Comparison of ENCODE assay signal across 19 cellular contexts in the genomic region with DNA sequence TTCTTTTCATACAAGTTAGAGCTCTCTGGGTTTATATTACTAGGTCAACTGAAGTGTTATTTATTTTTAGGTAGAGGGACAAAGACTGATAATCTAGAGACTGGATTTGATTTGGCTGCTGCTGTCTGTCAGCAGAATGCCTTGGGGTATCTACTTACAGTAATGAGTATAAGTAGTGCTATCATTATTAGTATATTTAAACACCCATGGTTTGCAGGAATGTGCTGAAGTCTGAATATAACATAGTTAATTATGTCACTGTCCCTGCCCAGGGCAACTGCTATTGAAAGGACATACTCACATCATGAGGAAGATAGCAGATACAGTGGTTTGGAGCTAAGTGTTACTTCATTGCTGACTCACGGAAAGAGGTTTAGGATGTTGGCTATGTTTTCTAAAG.
DNase-seq lines count a peak whose midpoint lies in the region; ATAC-seq and TF ChIP-seq lines count a peak whose summit lies in the region.
"Had no signal": no experiment of that assay in that cellular context is flagged by ENCODE, and none has a peak within 500 bp of the region (broad histone marks: within the 10 kb centered on the region; RNA-seq: fewer than 3 reads in every experiment).

No MANE protein-coding gene starts in this region.

- no peak overlapping the region for H3K9ac ChIP-seq in mesenchymal stem cell (ENCODE audit: low read length)
- no peak overlapping the region for H3K9ac ChIP-seq in mammary epithelial cell (ENCODE audit: insufficient read depth, low read length)

- dilution Hi-C loops in mammary epithelial cell (cut with HindIII; ENCODE audit: low sequenced_read_pairs), result no loop called here

- no peak overlapping the region for H3K4ac ChIP-seq in mesenchymal stem cell (ENCODE audit: low read depth in 1 of 2, low read length in 2 of 2)

- H3K4me1 ChIP-seq in mesenchymal stem cell (ENCODE audit: control insufficient read depth, insufficient read depth, low read depth, low read length) (no peaks in the 10 kb centered on the region), mammary epithelial cell (ENCODE audit: insufficient read depth, low read length) (no peaks in the 10 kb centered on the region)

- WGBS in mesenchymal stem cell, result no CpG with 5 or more reads among the region's 1 CpG
- 77% methylated on average over 1 of the region's 1 CpG for WGBS in mammary epithelial cell (ENCODE audit: low coverage, missing lambda C conversion rate)

- TF ChIP-seq CTCF in astrocyte of the spinal cord (IDR thresholded peaks at IDR 0.05; ENCODE audit: low read depth, low read length) (no peak), mammary epithelial cell (conservative IDR thresholded peaks at IDR 0.05 in 1 of 2, IDR thresholded peaks at IDR 0.05 in 1 of 2; ENCODE audit: extremely low read depth in 1 of 2, insufficient read depth in 1 of 2, low read depth in 1 of 2, low read length in 2 of 2) (no peak)

- H3K23ac ChIP-seq in mesenchymal stem cell (ENCODE audit: low read length in 2 of 2), result no peak overlapping the region

- no peaks in the 10 kb centered on the region for H3K27me3 ChIP-seq in mesenchymal stem cell (ENCODE audit: control insufficient read depth in 1 of 2, insufficient read depth in 1 of 2, low read length in 2 of 2)
- H3K27me3 ChIP-seq in mammary epithelial cell (ENCODE audit: insufficient read depth, low read length), result no peaks in the 10 kb centered on the region
- H3K27me3 ChIP-seq in H7 (ENCODE audit: control insufficient read depth, insufficient read depth, low read length), result no peaks in the 10 kb centered on the region

- BruUV-seq in mammary epithelial cell (replicated peaks; lab: Mats Ljungman, UMichigan), result no TSS peak

- in situ Hi-C loops in astrocyte of the spinal cord (cut with HindIII; ENCODE audit: low sequenced_read_pairs), result no loop called here
- in situ Hi-C loops in mammary epithelial cell (cut with MboI; ENCODE audit: low sequenced_read_pairs in 2 of 2), result no loop called here

- H2BK15ac ChIP-seq in mesenchymal stem cell (ENCODE audit: low read depth, poor library complexity, severe bottlenecking), result no peak overlapping the region

- no peak overlapping the region for H3K4me2 ChIP-seq in mesenchymal stem cell (ENCODE audit: low read length, poor library complexity, severe bottlenecking)
- H3K4me2 ChIP-seq in mammary epithelial cell (ENCODE audit: insufficient read depth, low read depth, low read length), result no peak overlapping the region

- H3K14ac ChIP-seq in mesenchymal stem cell (ENCODE audit: low read length in 2 of 2), result no peak overlapping the region

- H3K9me3 ChIP-seq in mesenchymal stem cell (ENCODE audit: control insufficient read depth, low read length) (no peaks in the 10 kb centered on the region), mammary epithelial cell (replicated peaks; ENCODE audit: insufficient read depth, low read length) (no peaks in the 10 kb centered on the region)

- H3K79me1 ChIP-seq in mesenchymal stem cell (replicated peaks; ENCODE audit: low read length, poor library complexity, severe bottlenecking), result no peaks in the 10 kb centered on the region

- no peak overlapping the region for H4K8ac ChIP-seq in mesenchymal stem cell (ENCODE audit: low read length)

- H4K20me1 ChIP-seq in mammary epithelial cell (ENCODE audit: insufficient read depth, low read length), result no peaks in the 10 kb centered on the region

- no peak overlapping the region for H3K18ac ChIP-seq in mesenchymal stem cell (ENCODE audit: low read depth in 1 of 2, low read length in 2 of 2)

- H2BK120ac ChIP-seq in mesenchymal stem cell (ENCODE audit: low read depth, low read length), result no peak overlapping the region

- H2AK5ac ChIP-seq in mesenchymal stem cell (ENCODE audit: low read length, severe bottlenecking), result no peak overlapping the region

- H4K91ac ChIP-seq in mesenchymal stem cell (ENCODE audit: low read length), result no peak overlapping the region

- peaks cover 4% of the 10 kb centered on the region for H3K79me2 ChIP-seq in mammary epithelial cell (ENCODE audit: insufficient read depth, low read length)

- peaks cover 2 to 7% of the 10 kb centered on the region in 2 experiments for H3K36me3 ChIP-seq in mesenchymal stem cell (ENCODE audit: control insufficient read depth in 1 of 2, insufficient read depth in 2 of 2, low read depth in 1 of 2, low read length in 2 of 2)
- peaks cover 3% of the 10 kb centered on the region for H3K36me3 ChIP-seq in mammary epithelial cell (ENCODE audit: insufficient read depth, low read length)
- no peaks in the 10 kb centered on the region; the same call in 1 of the 2 replicates for H3K36me3 ChIP-seq in H7 (replicated peaks; ENCODE audit: control insufficient read depth, insufficient read depth, low read length)

- H3K4me3 ChIP-seq in astrocyte of the spinal cord (ENCODE audit: low read depth, low read length) (no peak overlapping the region), mesenchymal stem cell (ENCODE audit: insufficient read depth in 1 of 2, low read depth in 1 of 2, low read length in 2 of 2) (no peak overlapping the region), mammary epithelial cell (replicated peaks in 1 of 3; ENCODE audit: insufficient read depth in 1 of 3, low read depth in 2 of 3, low read length in 3 of 3) (no peak overlapping the region), H7 (ENCODE audit: insufficient read depth, low read depth, low read length) (no peak overlapping the region)

- H2BK5ac ChIP-seq in mesenchymal stem cell (ENCODE audit: low read depth, low read length, poor library complexity, severe bottlenecking), result no peak overlapping the region

- ATAC-seq in HG03460 (IDR thresholded peaks at IDR 0.05; ENCODE audit: unreplicated experiment), result no peak

- no peak overlapping the region for H3K27ac ChIP-seq in mesenchymal stem cell (ENCODE audit: low read length, poor library complexity, severe bottlenecking)
- no peak overlapping the region for H3K27ac ChIP-seq in mammary epithelial cell (ENCODE audit: insufficient read depth, low read depth, low read length)
- H3K27ac ChIP-seq: RWPE1 had no signal

- H2BK12ac ChIP-seq in mesenchymal stem cell (ENCODE audit: low read length in 2 of 2), result no peak overlapping the region

- DNase-seq in A172 (ENCODE audit: low spot score), result peak; percentile 0
- peak; percentile 3 for DNase-seq in H4 (ENCODE audit: low spot score)
- peak; percentile 12 for DNase-seq in astrocyte of the spinal cord (ENCODE audit: low read depth, low spot score)
- peak; percentile 23 for DNase-seq in mesenchymal stem cell
- DNase-seq in activated naive CD4-positive, alpha-beta T cell (lab: John Stamatoyannopoulos, UW), result no peak
- no peak for DNase-seq in mammary epithelial cell
- DNase-seq in H7, result no peak
- DNase-seq: Calu3; CD4-positive, CD25-positive, alpha-beta regulatory T cell; DMS79; GDM1; NCI-H1436; NCI-H2081; NCI-H345; NCI-H526 treated with DMSO at 0.1 percent for 48 hours; NK-92 treated with Interleukin-12 subunit alpha and Interleukin-12 subunit beta, amount 100 ng/mL, for 24 hours; OCI-M1 had no signal

- intact Hi-C loops in mammary epithelial cell (cut with micrococcal nuclease), result no loop called here

- CTCF ChIA-PET in mammary epithelial cell (lab: Charles Lee; ENCODE audit: low non-redundant PET), result no interaction called here

- H2AFZ ChIP-seq in mesenchymal stem cell (ENCODE audit: low read depth, low read length), result no peak overlapping the region
- no peak overlapping the region for H2AFZ ChIP-seq in mammary epithelial cell (ENCODE audit: low read depth, low read length)

Comparison
In these comparisons a context has a peak if more than half of its experiments do, and no peak if none do; other contexts are left out.
1. DNase-seq: peak in A172 (single experiment), H4 (single experiment), astrocyte of the spinal cord (single experiment) and mesenchymal stem cell (single experiment); none in activated naive CD4-positive, alpha-beta T cell (0 of 4), mammary epithelial cell (single experiment) and H7 (single experiment).